28 cellular contexts compared by ENCODE assay signal in the genomic region with DNA sequence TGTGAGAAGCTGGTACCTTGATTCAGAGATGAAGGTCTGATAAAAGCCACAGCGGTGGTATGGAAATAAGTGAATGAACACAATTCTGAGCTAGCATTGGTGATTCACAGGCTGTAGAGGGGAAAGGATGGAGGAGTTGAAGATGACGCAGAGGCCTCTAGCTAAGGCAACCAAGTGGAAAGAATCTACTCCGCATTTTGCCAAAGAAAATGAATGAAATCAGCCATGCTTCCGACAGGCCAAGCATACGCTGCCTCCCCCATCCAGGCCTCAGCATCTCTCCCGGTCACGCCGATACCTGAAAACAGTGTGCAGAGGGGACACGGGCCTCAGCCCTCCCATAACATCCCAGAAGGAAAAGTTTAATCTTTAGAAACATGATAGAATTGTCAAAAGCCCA.
A peak's percentile ranks its signal among the peaks of the same experiment; 100 is the strongest.
DNase-seq lines count a peak whose midpoint lies in the region; ATAC-seq, FAIRE-seq and TF ChIP-seq lines count a peak whose summit lies in the region.
"Had no signal": no experiment of that assay in that cellular context is flagged by ENCODE, and none has a peak within 500 bp of the region (broad histone marks: within the 10 kb centered on the region; RNA-seq: fewer than 3 reads in every experiment).

No MANE protein-coding gene starts in this region.

- H3K9ac ChIP-seq in neural progenitor cell: no peak overlapping the region

- no peak for ATAC-seq in activated CD8-positive, alpha-beta memory T cell treated with anti-CD3 and anti-CD28 coated beads, Interleukin-2, amount 10 ng/mL, durations not matched to agents 7 days and 5 days
- ATAC-seq in HG02798 (IDR thresholded peaks at IDR 0.05; ENCODE audit: poor library complexity, unreplicated experiment) (no peak), GM19328 (IDR thresholded peaks at IDR 0.05; ENCODE audit: unreplicated experiment) (no peak)
- ATAC-seq: activated T-cell treated with anti-CD3 and anti-CD28 coated beads, Interleukin-2, amount 50 U/mL, for 72 hours; CD8-positive, alpha-beta T cell; GM23338; natural killer cell treated with Interleukin-12 subunit alpha and Interleukin-12 subunit beta and Interleukin-15 and Interleukin-18, amount 100 ng/mL, for 72 hours; SK-N-SH treated with all-trans-retinoic acid at 6 μM for 48 hours; stimulated activated naive B cell treated with anti-CD40 and anti-IgM and Interleukin-4, amounts not matched to agents 10 μg/mL and 1 μg/mL and 100 μg/mL, for 72 hours; T-helper 17 cell had no signal

- no peak overlapping the region for H3K27ac Mint-ChIP-seq in activated CD8-positive, alpha-beta memory T cell treated with anti-CD3 and anti-CD28 coated beads, Interleukin-2, amount 10 ng/mL, durations not matched to agents 7 days and 5 days
- H3K27ac Mint-ChIP-seq in neural progenitor cell: no peak overlapping the region
- H3K27ac Mint-ChIP-seq: activated CD4-positive, alpha-beta T cell treated with anti-CD3 and anti-CD28 coated beads, Interleukin-2, amount 10 ng/mL, durations not matched to agents 24 days and 14 days; activated T-cell treated with anti-CD3 and anti-CD28 coated beads, Interleukin-2, amount 50 U/mL, for 72 hours; CD8-positive, alpha-beta T cell; GM23338; IgD-negative memory B cell; natural killer cell treated with Interleukin-12 subunit alpha and Interleukin-12 subunit beta and Interleukin-15 and Interleukin-18, amount 100 ng/mL, for 72 hours; stimulated activated naive B cell treated with anti-CD40 and anti-IgM and Interleukin-4, amounts not matched to agents 10 μg/mL and 1 μg/mL and 100 μg/mL, for 72 hours; T-helper 17 cell had no signal

- H3K9me3 ChIP-seq in neural progenitor cell (ENCODE audit: low read depth): no peaks in the 10 kb centered on the region
- H3K9me3 ChIP-seq: colonic mucosa, esophagus squamous epithelium, ovary, testis, vagina had no signal

- H3K4me1 Mint-ChIP-seq in activated CD8-positive, alpha-beta memory T cell treated with anti-CD3 and anti-CD28 coated beads, Interleukin-2, amount 10 ng/mL, durations not matched to agents 7 days and 5 days: no peaks in the 10 kb centered on the region
- H3K4me1 Mint-ChIP-seq in neural progenitor cell: peaks cover 34% of the 10 kb centered on the region
- H3K4me1 Mint-ChIP-seq: activated CD4-positive, alpha-beta T cell treated with anti-CD3 and anti-CD28 coated beads, Interleukin-2, amount 10 ng/mL, durations not matched to agents 24 days and 14 days; IgD-negative memory B cell; stimulated activated naive B cell treated with anti-CD40 and anti-IgM and Interleukin-4, amounts not matched to agents 10 μg/mL and 1 μg/mL and 100 μg/mL, for 72 hours; T-helper 17 cell had no signal

- H3K27me3 Mint-ChIP-seq in activated CD8-positive, alpha-beta memory T cell treated with anti-CD3 and anti-CD28 coated beads, Interleukin-2, amount 10 ng/mL, durations not matched to agents 7 days and 5 days: no peaks in the 10 kb centered on the region
- peaks cover 11% of the 10 kb centered on the region for H3K27me3 Mint-ChIP-seq in neural progenitor cell (ENCODE audit: insufficient read depth, low read depth)

- peak overlapping the region; percentile 11 for H3K4me2 ChIP-seq in neural progenitor cell
- H3K4me2 ChIP-seq: GM23338, hepatocyte had no signal

- no peaks in the 10 kb centered on the region for H3K36me3 ChIP-seq in neural progenitor cell
- H3K36me3 ChIP-seq: colonic mucosa, esophagus squamous epithelium, ovary, vagina had no signal

- no peaks in the 10 kb centered on the region for H3K9me3 Mint-ChIP-seq in activated CD8-positive, alpha-beta memory T cell treated with anti-CD3 and anti-CD28 coated beads, Interleukin-2, amount 10 ng/mL, durations not matched to agents 7 days and 5 days (ENCODE audit: low read depth)
- no peaks in the 10 kb centered on the region for H3K9me3 Mint-ChIP-seq in neural progenitor cell
- H3K9me3 Mint-ChIP-seq: activated CD4-positive, alpha-beta T cell treated with anti-CD3 and anti-CD28 coated beads, Interleukin-2, amount 10 ng/mL, durations not matched to agents 24 days and 14 days; activated T-cell treated with anti-CD3 and anti-CD28 coated beads, Interleukin-2, amount 50 U/mL, for 72 hours; CD8-positive, alpha-beta T cell; GM23338; IgD-negative memory B cell; natural killer cell treated with Interleukin-12 subunit alpha and Interleukin-12 subunit beta and Interleukin-15 and Interleukin-18, amount 100 ng/mL, for 72 hours; stimulated activated naive B cell treated with anti-CD40 and anti-IgM and Interleukin-4, amounts not matched to agents 10 μg/mL and 1 μg/mL and 100 μg/mL, for 72 hours had no signal

- H4K20me1 ChIP-seq in neural progenitor cell (ENCODE audit: low read depth): no peaks in the 10 kb centered on the region

- peaks cover 78% of the 10 kb centered on the region for H3K4me1 ChIP-seq in neural progenitor cell
- H3K4me1 ChIP-seq: colonic mucosa, testis, vagina had no signal

- H3F3A ChIP-seq in neural progenitor cell (ENCODE audit: low read depth): peaks cover 38% of the 10 kb centered on the region

- H3K27ac ChIP-seq in neural progenitor cell: no peak overlapping the region
- H3K27ac ChIP-seq: colonic mucosa, esophagus squamous epithelium, hepatocyte, ovary, testis, vagina had no signal

- no peak overlapping the region for H2AFZ ChIP-seq in neural progenitor cell (replicated peaks)
- H2AFZ ChIP-seq: GM23338, hepatocyte had no signal

- TF ChIP-seq CTCF in neural progenitor cell (IDR thresholded peaks at IDR 0.05): no peak

- no peak overlapping the region for H3K4me3 Mint-ChIP-seq in activated CD8-positive, alpha-beta memory T cell treated with anti-CD3 and anti-CD28 coated beads, Interleukin-2, amount 10 ng/mL, durations not matched to agents 7 days and 5 days
- no peak overlapping the region for H3K4me3 Mint-ChIP-seq in neural progenitor cell
- H3K4me3 Mint-ChIP-seq: activated CD4-positive, alpha-beta T cell treated with anti-CD3 and anti-CD28 coated beads, Interleukin-2, amount 10 ng/mL, durations not matched to agents 24 days and 14 days; activated T-cell treated with anti-CD3 and anti-CD28 coated beads, Interleukin-2, amount 50 U/mL, for 72 hours; CD8-positive, alpha-beta T cell; GM23338; IgD-negative memory B cell; natural killer cell treated with Interleukin-12 subunit alpha and Interleukin-12 subunit beta and Interleukin-15 and Interleukin-18, amount 100 ng/mL, for 72 hours; stimulated activated naive B cell treated with anti-CD40 and anti-IgM and Interleukin-4, amounts not matched to agents 10 μg/mL and 1 μg/mL and 100 μg/mL, for 72 hours; T-helper 17 cell had no signal

- H3K36me3 Mint-ChIP-seq in activated CD8-positive, alpha-beta memory T cell treated with anti-CD3 and anti-CD28 coated beads, Interleukin-2, amount 10 ng/mL, durations not matched to agents 7 days and 5 days: no peaks in the 10 kb centered on the region
- no peaks in the 10 kb centered on the region for H3K36me3 Mint-ChIP-seq in neural progenitor cell
- H3K36me3 Mint-ChIP-seq: CD8-positive, alpha-beta T cell; IgD-negative memory B cell; natural killer cell treated with Interleukin-12 subunit alpha and Interleukin-12 subunit beta and Interleukin-15 and Interleukin-18, amount 100 ng/mL, for 72 hours; stimulated activated naive B cell treated with anti-CD40 and anti-IgM and Interleukin-4, amounts not matched to agents 10 μg/mL and 1 μg/mL and 100 μg/mL, for 72 hours had no signal

- peak; percentile 21 for DNase-seq in activated CD8-positive, alpha-beta memory T cell treated with anti-CD3 and anti-CD28 coated beads for 24 hours
- DNase-seq in activated CD8-positive, alpha-beta memory T cell treated with anti-CD3 and anti-CD28 coated beads, Interleukin-2, amount 10 ng/mL, durations not matched to agents 7 days and 5 days: no peak
- DNase-seq in ecto neural progenitor cell (ENCODE audit: low spot score): peak; percentile 34
- no peak for DNase-seq in neural progenitor cell (ENCODE audit: low spot score)
- DNase-seq in urothelium cell line (ENCODE audit: low spot score): peak; percentile 2
- DNase-seq in AML-193 (lab: John Stamatoyannopoulos, UW): no peak
- DNase-seq: activated naive CD4-positive, alpha-beta T cell; activated T-cell treated with anti-CD3 and anti-CD28 coated beads, Interleukin-2, amount 50 U/mL, for 72 hours; esophagus squamous epithelium; NCI-H1092; NCI-H187; NCI-H524 treated with DMSO at 0.1 percent for 48 hours; stimulated activated naive B cell treated with anti-CD40 and anti-IgM and Interleukin-4, amounts not matched to agents 10 μg/mL and 1 μg/mL and 100 μg/mL, for 72 hours; T-helper 17 cell had no signal

- no peaks in the 10 kb centered on the region for H3K27me3 ChIP-seq in neural progenitor cell
- H3K27me3 ChIP-seq: colonic mucosa, hepatocyte, ovary, testis, vagina had no signal

- H3K79me2 ChIP-seq in neural progenitor cell (ENCODE audit: low read depth): no peaks in the 10 kb centered on the region
- H3K79me2 ChIP-seq: hepatocyte had no signal

- H3K4me3 ChIP-seq in neural progenitor cell: no peak overlapping the region
- H3K4me3 ChIP-seq: colonic mucosa, esophagus squamous epithelium, GM23338, hepatocyte, ovary, testis, vagina had no signal

- FAIRE-seq in urothelium cell line (lab: Jason Lieb, UNC): no peak
- FAIRE-seq: frontal cortex had no signal

- CTCF ChIA-PET in activated CD8-positive, alpha-beta memory T cell treated with anti-CD3 and anti-CD28 coated beads, Interleukin-2, amount 10 ng/mL, durations not matched to agents 7 days and 5 days (lab: Charles Lee): no interaction called here

Comparison
In these comparisons a context has a peak if more than half of its experiments do, and no peak if none do; other contexts are left out.
1. DNase-seq: peak in activated CD8-positive, alpha-beta memory T cell treated with anti-CD3 and anti-CD28 coated beads for 24 hours (single experiment), ecto neural progenitor cell (single experiment) and urothelium cell line (single experiment); none in activated CD8-positive, alpha-beta memory T cell treated with anti-CD3 and anti-CD28 coated beads, Interleukin-2, amount 10 ng/mL, durations not matched to agents 7 days and 5 days (single experiment), neural progenitor cell (single experiment) and AML-193 (0 of 2).